Comparison of ENCODE assay signal across 14 cellular contexts in the genomic region with DNA sequence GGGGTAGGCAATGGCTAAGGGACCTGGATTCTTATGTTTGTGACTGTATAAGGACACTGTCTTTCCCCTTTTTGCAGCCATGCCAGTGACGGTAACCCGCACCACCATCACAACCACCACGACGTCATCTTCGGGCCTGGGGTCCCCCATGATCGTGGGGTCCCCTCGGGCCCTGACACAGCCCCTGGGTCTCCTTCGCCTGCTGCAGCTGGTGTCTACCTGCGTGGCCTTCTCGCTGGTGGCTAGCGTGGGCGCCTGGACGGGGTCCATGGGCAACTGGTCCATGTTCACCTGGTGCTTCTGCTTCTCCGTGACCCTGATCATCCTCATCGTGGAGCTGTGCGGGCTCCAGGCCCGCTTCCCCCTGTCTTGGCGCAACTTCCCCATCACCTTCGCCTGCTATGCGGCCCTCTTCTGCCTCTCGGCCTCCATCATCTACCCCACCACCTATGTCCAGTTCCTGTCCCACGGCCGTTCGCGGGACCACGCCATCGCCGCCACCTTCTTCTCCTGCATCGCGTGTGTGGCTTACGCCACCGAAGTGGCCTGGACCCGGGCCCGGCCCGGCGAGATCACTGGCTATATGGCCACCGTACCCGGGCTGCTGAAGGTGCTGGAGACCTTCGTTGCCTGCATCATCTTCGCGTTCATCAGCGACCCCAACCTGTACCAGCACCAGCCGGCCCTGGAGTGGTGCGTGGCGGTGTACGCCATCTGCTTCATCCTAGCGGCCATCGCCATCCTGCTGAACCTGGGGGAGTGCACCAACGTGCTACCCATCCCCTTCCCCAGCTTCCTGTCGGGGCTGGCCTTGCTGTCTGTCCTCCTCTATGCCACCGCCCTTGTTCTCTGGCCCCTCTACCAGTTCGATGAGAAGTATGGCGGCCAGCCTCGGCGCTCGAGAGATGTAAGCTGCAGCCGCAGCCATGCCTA.
DNase-seq lines count a peak whose midpoint lies in the region; ATAC-seq and TF ChIP-seq lines count a peak whose summit lies in the region.
"Had no signal": no experiment of that assay in that cellular context is flagged by ENCODE, and none has a peak within 500 bp of the region (broad histone marks: within the 10 kb centered on the region; RNA-seq: fewer than 3 reads in every experiment).

No MANE protein-coding gene starts in this region.

- no peaks in the 10 kb centered on the region for H3K27me3 ChIP-seq in neutrophil

- TF ChIP-seq CTCF in HEK293 (tag by site-specific recombination; IDR thresholded peaks at IDR 0.05), result no peak
- no peak for TF ChIP-seq CTCF in neutrophil (IDR thresholded peaks at IDR 0.05)

- H3K27ac ChIP-seq in HEK293 (ENCODE audit: extremely low read depth, low read depth, low read length), result no peak overlapping the region
- peak overlapping the region; percentile 97 for H3K27ac ChIP-seq in neutrophil
- H3K27ac ChIP-seq: 22Rv1 had no signal

- no peaks in the 10 kb centered on the region for H3K9me3 Mint-ChIP-seq in T-helper 1 cell treated with Interleukin-12 subunit alpha and Interleukin-12 subunit beta and Interleukin-4 antibody, amounts not matched to agents 30 μg/mL and 1 μg/mL, for 36 hours
- H3K9me3 Mint-ChIP-seq in activated naive CD8-positive, alpha-beta T cell treated with anti-CD3 and anti-CD28 coated beads, Interleukin-2, amount 50 U/mL, for 24 hours, result no peaks in the 10 kb centered on the region

- H3K4me3 ChIP-seq in HEK293 (ENCODE audit: low read depth, low read length), result no peak overlapping the region
- peak overlapping the region; percentile 58 to 97 for H3K4me3 ChIP-seq in neutrophil (ENCODE audit: low read depth in 1 of 2, low read length in 1 of 2)
- H3K4me3 ChIP-seq: skin epidermis had no signal

- peaks cover 3% of the 10 kb centered on the region for H3K4me1 ChIP-seq in HEK293 (ENCODE audit: control insufficient read depth, insufficient read depth, low read length)
- H3K4me1 ChIP-seq in neutrophil (ENCODE audit: control insufficient read depth in 1 of 2, insufficient read depth in 1 of 2, low read depth in 1 of 2, low read length in 1 of 2), result peaks cover 74 to 80% of the 10 kb centered on the region in 2 experiments

- H3K36me3 Mint-ChIP-seq in T-helper 1 cell treated with Interleukin-12 subunit alpha and Interleukin-12 subunit beta and Interleukin-4 antibody, amounts not matched to agents 30 μg/mL and 1 μg/mL, for 36 hours (ENCODE audit: low read depth), result peaks cover 43% of the 10 kb centered on the region
- H3K36me3 Mint-ChIP-seq in activated naive CD8-positive, alpha-beta T cell treated with anti-CD3 and anti-CD28 coated beads, Interleukin-2, amount 50 U/mL, for 24 hours (ENCODE audit: low read depth), result peaks cover 35% of the 10 kb centered on the region

- DNase-seq in T-helper 1 cell (no peak), SW 1271 (lab: John Stamatoyannopoulos, UW) (no peak)
- DNase-seq in activated naive CD8-positive, alpha-beta T cell treated with anti-CD3 and anti-CD28 coated beads, Interleukin-2, amount 50 U/mL, for 24 hours, result no peak
- DNase-seq: cerebellar nuclear complex, DMS 273 treated with DMSO at 0.1 percent for 48 hours, NCI-H526 had no signal

- H3K9me3 ChIP-seq in HEK293 (ENCODE audit: control insufficient read depth, insufficient read depth, low read depth, low read length) (no peaks in the 10 kb centered on the region), neutrophil (no peaks in the 10 kb centered on the region)

- CTCF ChIA-PET in HEK293 (lab: Yijun Ruan, JAX), result no interaction called here

- peak overlapping the region; percentile 70 for H3K4me3 Mint-ChIP-seq in T-helper 1 cell treated with Interleukin-12 subunit alpha and Interleukin-12 subunit beta and Interleukin-4 antibody, amounts not matched to agents 30 μg/mL and 1 μg/mL, for 36 hours
- H3K4me3 Mint-ChIP-seq in activated naive CD8-positive, alpha-beta T cell treated with anti-CD3 and anti-CD28 coated beads, Interleukin-2, amount 50 U/mL, for 24 hours, result peak overlapping the region; percentile 7

- no peak for ATAC-seq in activated naive CD8-positive, alpha-beta T cell treated with anti-CD3 and anti-CD28 coated beads, Interleukin-2, amount 50 U/mL, for 24 hours
- no peak for ATAC-seq in GM18519 (IDR thresholded peaks at IDR 0.05; ENCODE audit: low FRiP score, unreplicated experiment)
- ATAC-seq in GM18873 (IDR thresholded peaks at IDR 0.05; ENCODE audit: low FRiP score, unreplicated experiment), result no peak
- ATAC-seq: esophagus mucosa had no signal

- H3K27me3 Mint-ChIP-seq in T-helper 1 cell treated with Interleukin-12 subunit alpha and Interleukin-12 subunit beta and Interleukin-4 antibody, amounts not matched to agents 30 μg/mL and 1 μg/mL, for 36 hours (ENCODE audit: low read depth), result no peaks in the 10 kb centered on the region
- H3K27me3 Mint-ChIP-seq in activated naive CD8-positive, alpha-beta T cell treated with anti-CD3 and anti-CD28 coated beads, Interleukin-2, amount 50 U/mL, for 24 hours, result no peaks in the 10 kb centered on the region

- POLR2A ChIA-PET in HEK293 (lab: Yijun Ruan, JAX), result interaction anchor here (0.6 to 0.7 kb wide), 2 partner anchors 263 to 327 kb away, joined by 3 to 4 read pairs; partner anchors contain the start of gene RPS9

- H3K4me1 Mint-ChIP-seq in T-helper 1 cell treated with Interleukin-12 subunit alpha and Interleukin-12 subunit beta and Interleukin-4 antibody, amounts not matched to agents 30 μg/mL and 1 μg/mL, for 36 hours (ENCODE audit: low read depth), result peaks cover 50% of the 10 kb centered on the region
- peaks cover 66% of the 10 kb centered on the region for H3K4me1 Mint-ChIP-seq in activated naive CD8-positive, alpha-beta T cell treated with anti-CD3 and anti-CD28 coated beads, Interleukin-2, amount 50 U/mL, for 24 hours

- H3K36me3 ChIP-seq in HEK293 (ENCODE audit: control insufficient read depth in 2 of 2, insufficient read depth in 1 of 2, low read length in 2 of 2) (peaks cover 9 to 17% of the 10 kb centered on the region in 2 experiments; a peak in 2 of 3 replicates), neutrophil (peaks cover 56% of the 10 kb centered on the region)

- H3K27ac Mint-ChIP-seq in T-helper 1 cell treated with Interleukin-12 subunit alpha and Interleukin-12 subunit beta and Interleukin-4 antibody, amounts not matched to agents 30 μg/mL and 1 μg/mL, for 36 hours, result peak overlapping the region; percentile 85
- no peak overlapping the region for H3K27ac Mint-ChIP-seq in activated naive CD8-positive, alpha-beta T cell treated with anti-CD3 and anti-CD28 coated beads, Interleukin-2, amount 50 U/mL, for 24 hours

TF ChIP-seq in HEK293, 187 proteins besides CTCF, POLR2A, EP300 and RAD21:
- TF ChIP-seq GLIS2 (tag by site-specific recombination; IDR thresholded peaks at IDR 0.05) (no peak), ZNF10 (tag by site-specific recombination; IDR thresholded peaks at IDR 0.05) (peak; percentile 58; the same call in 1 of the 2 replicates)
